23 cellular contexts compared by ENCODE assay signal in the genomic region with DNA sequence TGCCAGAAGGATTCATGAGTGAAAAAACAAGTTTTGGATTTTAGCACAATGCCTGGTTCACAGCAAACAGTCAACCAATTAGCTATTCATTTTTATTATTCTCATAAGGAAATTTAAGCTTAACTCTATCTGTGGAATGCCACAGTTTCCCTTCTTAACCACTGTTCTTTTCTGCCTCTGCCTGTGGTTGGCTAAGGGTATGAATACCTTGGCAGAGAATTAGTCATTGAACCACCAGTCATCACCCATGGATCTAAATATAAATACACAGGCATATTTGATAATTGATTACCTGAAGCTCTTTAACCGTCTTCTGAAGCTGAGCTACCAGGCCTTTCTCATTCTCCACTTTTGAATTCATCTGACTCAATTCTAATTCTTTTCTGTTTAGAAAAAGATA.
DNase-seq lines count a peak whose midpoint lies in the region; ATAC-seq, FAIRE-seq and TF ChIP-seq lines count a peak whose summit lies in the region.
"Had no signal": no experiment of that assay in that cellular context is flagged by ENCODE, and none has a peak within 500 bp of the region (broad histone marks: within the 10 kb centered on the region; RNA-seq: fewer than 3 reads in every experiment).

No MANE protein-coding gene starts in this region.

- peaks cover 1% of the 10 kb centered on the region for H3K36me3 Mint-ChIP-seq in activated naive CD8-positive, alpha-beta T cell treated with anti-CD3 and anti-CD28 coated beads, Interleukin-2, amount 50 U/mL, for 24 hours (ENCODE audit: low read depth)
- H3K36me3 Mint-ChIP-seq in activated naive CD8-positive, alpha-beta T cell treated with anti-CD3 and anti-CD28 coated beads for 36 hours, result peaks cover 2% of the 10 kb centered on the region
- H3K36me3 Mint-ChIP-seq in astrocyte (ENCODE audit: low read depth, unreplicated experiment), result no peaks in the 10 kb centered on the region
- H3K36me3 Mint-ChIP-seq in activated naive CD4-positive, alpha-beta T cell treated with anti-CD3 and anti-CD28 coated beads, Interleukin-2, amount 10 ng/mL, durations not matched to agents 7 days and 5 days, result no peaks in the 10 kb centered on the region
- H3K36me3 Mint-ChIP-seq: CD8-positive, alpha-beta T cell had no signal

- H3K27me3 ChIP-seq in astrocyte (ENCODE audit: insufficient read depth, low read length), result no peaks in the 10 kb centered on the region
- H3K27me3 ChIP-seq: BLaER1 treated with 17β-estradiol and CSF1 and Interleukin-3, amounts not matched to agents 10 nM and 100 nM; Peyer's patch had no signal

- no peaks in the 10 kb centered on the region for H3K4me1 ChIP-seq in astrocyte (ENCODE audit: insufficient read depth, low read length)
- H3K4me1 ChIP-seq: Peyer's patch had no signal

- no peaks in the 10 kb centered on the region for H3K4me1 Mint-ChIP-seq in activated naive CD8-positive, alpha-beta T cell treated with anti-CD3 and anti-CD28 coated beads, Interleukin-2, amount 50 U/mL, for 24 hours
- H3K4me1 Mint-ChIP-seq in activated naive CD8-positive, alpha-beta T cell treated with anti-CD3 and anti-CD28 coated beads for 36 hours, result no peaks in the 10 kb centered on the region
- H3K4me1 Mint-ChIP-seq in astrocyte (ENCODE audit: low read depth, unreplicated experiment), result peaks cover 15% of the 10 kb centered on the region
- no peaks in the 10 kb centered on the region for H3K4me1 Mint-ChIP-seq in stimulated activated naive CD8-positive, alpha-beta T cell treated with anti-CD3 and anti-CD28 coated beads, Interleukin-15, amount 100 ng/mL, for 72 hours
- no peaks in the 10 kb centered on the region for H3K4me1 Mint-ChIP-seq in activated naive CD4-positive, alpha-beta T cell treated with anti-CD3 and anti-CD28 coated beads, Interleukin-2, amount 10 ng/mL, durations not matched to agents 7 days and 5 days

- H3K9me3 ChIP-seq in astrocyte (ENCODE audit: insufficient read depth, low read depth, low read length), result peaks cover 5% of the 10 kb centered on the region
- H3K9me3 ChIP-seq: Peyer's patch had no signal

- H3K79me2 ChIP-seq in astrocyte (ENCODE audit: insufficient read depth, low read length), result no peaks in the 10 kb centered on the region

- H3K9me3 Mint-ChIP-seq in activated naive CD8-positive, alpha-beta T cell treated with anti-CD3 and anti-CD28 coated beads, Interleukin-2, amount 50 U/mL, for 24 hours, result peaks cover 10% of the 10 kb centered on the region
- peaks cover 5% of the 10 kb centered on the region for H3K9me3 Mint-ChIP-seq in activated naive CD8-positive, alpha-beta T cell treated with anti-CD3 and anti-CD28 coated beads for 36 hours
- peaks cover 8% of the 10 kb centered on the region for H3K9me3 Mint-ChIP-seq in astrocyte (ENCODE audit: unreplicated experiment)
- peaks cover 9 to 12% of the 10 kb centered on the region in 2 donors for H3K9me3 Mint-ChIP-seq in stimulated activated naive CD8-positive, alpha-beta T cell treated with anti-CD3 and anti-CD28 coated beads, Interleukin-15, amount 100 ng/mL, for 72 hours
- H3K9me3 Mint-ChIP-seq in activated naive CD4-positive, alpha-beta T cell treated with anti-CD3 and anti-CD28 coated beads, Interleukin-2, amount 10 ng/mL, durations not matched to agents 7 days and 5 days, result peaks cover 11% of the 10 kb centered on the region
- H3K9me3 Mint-ChIP-seq: CD8-positive, alpha-beta T cell had no signal

- H3K4me2 ChIP-seq in astrocyte (ENCODE audit: low read length), result no peak overlapping the region
- H3K4me2 ChIP-seq: BLaER1 treated with 17β-estradiol and CSF1 and Interleukin-3, amounts not matched to agents 10 nM and 100 nM had no signal

- no peak overlapping the region for H3K27ac Mint-ChIP-seq in activated naive CD8-positive, alpha-beta T cell treated with anti-CD3 and anti-CD28 coated beads, Interleukin-2, amount 50 U/mL, for 24 hours
- H3K27ac Mint-ChIP-seq in activated naive CD8-positive, alpha-beta T cell treated with anti-CD3 and anti-CD28 coated beads for 36 hours, result no peak overlapping the region
- no peak overlapping the region for H3K27ac Mint-ChIP-seq in astrocyte (ENCODE audit: unreplicated experiment)
- H3K27ac Mint-ChIP-seq in stimulated activated naive CD8-positive, alpha-beta T cell treated with anti-CD3 and anti-CD28 coated beads, Interleukin-15, amount 100 ng/mL, for 72 hours, result no peak overlapping the region
- no peak overlapping the region for H3K27ac Mint-ChIP-seq in activated naive CD4-positive, alpha-beta T cell treated with anti-CD3 and anti-CD28 coated beads, Interleukin-2, amount 10 ng/mL, durations not matched to agents 7 days and 5 days
- H3K27ac Mint-ChIP-seq: CD8-positive, alpha-beta T cell had no signal

- TF ChIP-seq CTCF in astrocyte (IDR thresholded peaks at IDR 0.05; ENCODE audit: insufficient read depth, low read depth, low read length), result no peak

- no peak overlapping the region for H2AFZ ChIP-seq in astrocyte (ENCODE audit: low read depth, low read length)

- no peak overlapping the region for H3K4me3 Mint-ChIP-seq in activated naive CD8-positive, alpha-beta T cell treated with anti-CD3 and anti-CD28 coated beads, Interleukin-2, amount 50 U/mL, for 24 hours
- H3K4me3 Mint-ChIP-seq in activated naive CD8-positive, alpha-beta T cell treated with anti-CD3 and anti-CD28 coated beads for 36 hours, result no peak overlapping the region
- no peak overlapping the region for H3K4me3 Mint-ChIP-seq in astrocyte (ENCODE audit: unreplicated experiment)
- H3K4me3 Mint-ChIP-seq in stimulated activated naive CD8-positive, alpha-beta T cell treated with anti-CD3 and anti-CD28 coated beads, Interleukin-15, amount 100 ng/mL, for 72 hours, result no peak overlapping the region
- H3K4me3 Mint-ChIP-seq in activated naive CD4-positive, alpha-beta T cell treated with anti-CD3 and anti-CD28 coated beads, Interleukin-2, amount 10 ng/mL, durations not matched to agents 7 days and 5 days, result no peak overlapping the region
- H3K4me3 Mint-ChIP-seq: CD8-positive, alpha-beta T cell had no signal

- FAIRE-seq in astrocyte (lab: Jason Lieb, UNC), result no peak
- FAIRE-seq: GM19239 had no signal

- CTCF ChIA-PET in activated naive CD4-positive, alpha-beta T cell treated with anti-CD3 and anti-CD28 coated beads, Interleukin-2, amount 10 ng/mL, durations not matched to agents 7 days and 5 days (lab: Charles Lee), result no interaction called here

- no peak for DNase-seq in activated naive CD8-positive, alpha-beta T cell treated with anti-CD3 and anti-CD28 coated beads, Interleukin-2, amount 50 U/mL, for 24 hours
- no peak for DNase-seq in activated naive CD8-positive, alpha-beta T cell treated with anti-CD3 and anti-CD28 coated beads for 36 hours
- peak; percentile 68 for DNase-seq in astrocyte (ENCODE audit: low read depth)
- DNase-seq in iris pigment epithelial cell (ENCODE audit: low read depth), result peak; percentile 34
- DNase-seq in stimulated activated naive CD8-positive, alpha-beta T cell treated with anti-CD3 and anti-CD28 coated beads, Interleukin-15, amount 100 ng/mL, for 72 hours, result no peak
- DNase-seq in posterior cingulate gyrus, result no peak
- DNase-seq in activated naive CD4-positive, alpha-beta T cell treated with anti-CD3 and anti-CD28 coated beads, Interleukin-2, amount 10 ng/mL, durations not matched to agents 7 days and 5 days, result no peak
- no peak for DNase-seq in NCI-H69 (lab: John Stamatoyannopoulos, UW)
- DNase-seq: 8988T; Calu3; CD8-positive, alpha-beta T cell; EL; H7; Karpas-422; NCI-H1092; NCI-H1436; NCI-H187 treated with DMSO at 0.1 percent for 48 hours; NCI-H2107; NK-92 treated with Interleukin-12 subunit alpha and Interleukin-12 subunit beta, amount 100 ng/mL, for 24 hours; Peyer's patch had no signal

- H3K9ac ChIP-seq in astrocyte (ENCODE audit: low read length), result no peak overlapping the region
- H3K9ac ChIP-seq: BLaER1 treated with 17β-estradiol and CSF1 and Interleukin-3, amounts not matched to agents 10 nM and 100 nM had no signal

- H4K20me1 ChIP-seq in astrocyte (ENCODE audit: insufficient read depth, low read length), result no peaks in the 10 kb centered on the region
- H4K20me1 ChIP-seq: BLaER1 treated with 17β-estradiol and CSF1 and Interleukin-3, amounts not matched to agents 10 nM and 100 nM had no signal

- intact Hi-C loops in posterior cingulate gyrus (cut with DNase I), result no loop called here

- no peaks in the 10 kb centered on the region for H3K27me3 Mint-ChIP-seq in activated naive CD8-positive, alpha-beta T cell treated with anti-CD3 and anti-CD28 coated beads, Interleukin-2, amount 50 U/mL, for 24 hours
- H3K27me3 Mint-ChIP-seq in activated naive CD8-positive, alpha-beta T cell treated with anti-CD3 and anti-CD28 coated beads for 36 hours, result no peaks in the 10 kb centered on the region
- no peaks in the 10 kb centered on the region for H3K27me3 Mint-ChIP-seq in astrocyte (ENCODE audit: low read depth, unreplicated experiment)
- H3K27me3 Mint-ChIP-seq in stimulated activated naive CD8-positive, alpha-beta T cell treated with anti-CD3 and anti-CD28 coated beads, Interleukin-15, amount 100 ng/mL, for 72 hours, result no peaks in the 10 kb centered on the region
- peaks cover 6% of the 10 kb centered on the region for H3K27me3 Mint-ChIP-seq in activated naive CD4-positive, alpha-beta T cell treated with anti-CD3 and anti-CD28 coated beads, Interleukin-2, amount 10 ng/mL, durations not matched to agents 7 days and 5 days

- H3K36me3 ChIP-seq in astrocyte (ENCODE audit: insufficient read depth, low read length), result no peaks in the 10 kb centered on the region
- H3K36me3 ChIP-seq: Peyer's patch had no signal

- peak; percentile 72 for ATAC-seq in activated naive CD8-positive, alpha-beta T cell treated with anti-CD3 and anti-CD28 coated beads, Interleukin-2, amount 50 U/mL, for 24 hours
- ATAC-seq in stimulated activated naive CD8-positive, alpha-beta T cell treated with anti-CD3 and anti-CD28 coated beads, Interleukin-15, amount 100 ng/mL, for 72 hours, result peak; percentile 48
- ATAC-seq: CD8-positive, alpha-beta T cell; SK-N-SH treated with all-trans-retinoic acid at 6 μM for 48 hours had no signal

- no peak overlapping the region for H3K27ac ChIP-seq in astrocyte (ENCODE audit: low read depth, low read length)
- H3K27ac ChIP-seq: BLaER1 treated with 17β-estradiol and CSF1 and Interleukin-3, amounts not matched to agents 10 nM and 100 nM; Peyer's patch had no signal

- H3K4me3 ChIP-seq in astrocyte (ENCODE audit: insufficient read depth, low read depth, low read length), result no peak overlapping the region
- H3K4me3 ChIP-seq: BLaER1 treated with 17β-estradiol and CSF1 and Interleukin-3, amounts not matched to agents 10 nM and 100 nM; Peyer's patch had no signal

Comparison
In these comparisons a context has a peak if more than half of its experiments do, and no peak if none do; other contexts are left out.
1. DNase-seq: peak in astrocyte (single experiment) and iris pigment epithelial cell (single experiment); none in activated naive CD8-positive, alpha-beta T cell treated with anti-CD3 and anti-CD28 coated beads, Interleukin-2, amount 50 U/mL, for 24 hours (single experiment), activated naive CD8-positive, alpha-beta T cell treated with anti-CD3 and anti-CD28 coated beads for 36 hours (single experiment), stimulated activated naive CD8-positive, alpha-beta T cell treated with anti-CD3 and anti-CD28 coated beads, Interleukin-15, amount 100 ng/mL, for 72 hours (0 of 2), posterior cingulate gyrus (0 of 10), activated naive CD4-positive, alpha-beta T cell treated with anti-CD3 and anti-CD28 coated beads, Interleukin-2, amount 10 ng/mL, durations not matched to agents 7 days and 5 days (single experiment) and NCI-H69 (single experiment).